10 cellular contexts compared by ENCODE assay signal in genomic region chr6:41559655-41560439, GRCh38. TPM values are rescaled to one million over a fixed set of nuclear protein-coding genes. Genes with fewer than 3 reads are reported as not detected.
DNase-seq lines count a peak whose midpoint lies in the region; ATAC-seq and TF ChIP-seq lines count a peak whose summit lies in the region.
"Had no signal": no experiment of that assay in that cellular context is flagged by ENCODE, and none has a peak within 500 bp of the region (broad histone marks: within the 10 kb centered on the region; RNA-seq: fewer than 3 reads in every experiment).

No MANE protein-coding gene starts in this region.

- no peak for DNase-seq in activated naive CD4-positive, alpha-beta T cell treated with anti-CD3 and anti-CD28 coated beads for 36 hours
- no peak for DNase-seq in activated naive CD4-positive, alpha-beta T cell treated with Interleukin-2 at 50 U/mL for 16 hours
- DNase-seq in activated T-helper 2 cell treated with anti-CD3 and anti-CD28 coated beads, Interferon-gamma antibody, Interleukin-2, Interleukin-4, amounts not matched to agents 10 μg/mL and 5 μg/mL and 100 μg/mL, durations not matched to agents 14 hours and 24 hours and 36 hours (ENCODE audit: low spot score), result no peak
- DNase-seq in left lung (no peak), nucleus accumbens (lab: John Stamatoyannopoulos, UW) (no peak), NCI-H2081 treated with DMSO at 0.1 percent for 48 hours (lab: John Stamatoyannopoulos, UW) (no peak)
- DNase-seq: NCI-H446 had no signal

- CTCF ChIA-PET in activated naive CD4-positive, alpha-beta T cell treated with anti-CD3 and anti-CD28 coated beads for 36 hours (lab: Charles Lee), result interaction anchor here (1.0 kb wide), 1 partner anchor 173 kb away, joined by 3 read pairs; no protein-coding TSS in a partner anchor

- H3K27ac ChIP-seq in left lung (no peak overlapping the region), subcutaneous abdominal adipose tissue (ENCODE audit: low read depth, low read length) (no peak overlapping the region)

- H3K27me3 Mint-ChIP-seq in activated naive CD4-positive, alpha-beta T cell treated with anti-CD3 and anti-CD28 coated beads for 36 hours (ENCODE audit: low read depth), result no peaks in the 10 kb centered on the region
- H3K27me3 Mint-ChIP-seq in activated T-helper 2 cell treated with anti-CD3 and anti-CD28 coated beads, Interferon-gamma antibody, Interleukin-2, Interleukin-4, amounts not matched to agents 10 μg/mL and 5 μg/mL and 100 μg/mL, durations not matched to agents 14 hours and 24 hours and 36 hours (ENCODE audit: low read depth), result peaks cover 20% of the 10 kb centered on the region

- peaks cover 26% of the 10 kb centered on the region for H3K4me1 Mint-ChIP-seq in activated naive CD4-positive, alpha-beta T cell treated with anti-CD3 and anti-CD28 coated beads for 36 hours (ENCODE audit: low read depth)
- H3K4me1 Mint-ChIP-seq in activated T-helper 2 cell treated with anti-CD3 and anti-CD28 coated beads, Interferon-gamma antibody, Interleukin-2, Interleukin-4, amounts not matched to agents 10 μg/mL and 5 μg/mL and 100 μg/mL, durations not matched to agents 14 hours and 24 hours and 36 hours (ENCODE audit: low read depth), result peaks cover 14% of the 10 kb centered on the region

- intact Hi-C loops in activated naive CD4-positive, alpha-beta T cell treated with anti-CD3 and anti-CD28 coated beads for 36 hours (cut with micrococcal nuclease), result loop anchor here (1.0 kb wide), 2 partner anchors 14 to 29 kb away; partner anchors contain the start of gene FOXP4
- intact Hi-C loops in activated T-helper 2 cell treated with anti-CD3 and anti-CD28 coated beads, Interferon-gamma antibody, Interleukin-2, Interleukin-4, amounts not matched to agents 10 μg/mL and 5 μg/mL and 100 μg/mL, durations not matched to agents 14 hours and 24 hours and 36 hours (cut with micrococcal nuclease), result loop anchor here (1.0 to 10.0 kb wide), 2 partner anchors 28 to 1495 kb away; partner anchors contain the start of genes CUL7, KLC4 and MRPL2
- intact Hi-C loops in left lung (cut with DNase I), result no loop called here

- H3K27me3 ChIP-seq in left lung (no peaks in the 10 kb centered on the region), subcutaneous abdominal adipose tissue (ENCODE audit: control insufficient read depth in 5 of 5, insufficient read depth in 4 of 5, low read length in 5 of 5) (no peaks in the 10 kb centered on the region)

- H3K9me3 Mint-ChIP-seq in activated naive CD4-positive, alpha-beta T cell treated with anti-CD3 and anti-CD28 coated beads for 36 hours, result no peaks in the 10 kb centered on the region
- H3K9me3 Mint-ChIP-seq in activated T-helper 2 cell treated with anti-CD3 and anti-CD28 coated beads, Interferon-gamma antibody, Interleukin-2, Interleukin-4, amounts not matched to agents 10 μg/mL and 5 μg/mL and 100 μg/mL, durations not matched to agents 14 hours and 24 hours and 36 hours, result no peaks in the 10 kb centered on the region

- H3K4me3 ChIP-seq in left lung (peak overlapping the region; percentile 19 to 40), subcutaneous abdominal adipose tissue (ENCODE audit: low read depth in 1 of 5, low read length in 5 of 5) (peak overlapping the region; percentile 27 to 68 (median 64))

- H3K36me3 ChIP-seq in left lung (no peaks in the 10 kb centered on the region), subcutaneous abdominal adipose tissue (ENCODE audit: control insufficient read depth in 5 of 5, insufficient read depth in 5 of 5, low read length in 5 of 5) (no peaks in the 10 kb centered on the region)
- H3K36me3 ChIP-seq: prostate gland had no signal

- TF ChIP-seq CTCF in left lung (IDR thresholded peaks at IDR 0.05), result no peak

- H3K36me3 Mint-ChIP-seq in activated naive CD4-positive, alpha-beta T cell treated with anti-CD3 and anti-CD28 coated beads for 36 hours (ENCODE audit: low read depth), result no peaks in the 10 kb centered on the region
- no peaks in the 10 kb centered on the region for H3K36me3 Mint-ChIP-seq in activated T-helper 2 cell treated with anti-CD3 and anti-CD28 coated beads, Interferon-gamma antibody, Interleukin-2, Interleukin-4, amounts not matched to agents 10 μg/mL and 5 μg/mL and 100 μg/mL, durations not matched to agents 14 hours and 24 hours and 36 hours (ENCODE audit: low read depth)

- H3K4me1 ChIP-seq in left lung (peaks cover 0 to 18% of the 10 kb centered on the region in 2 donors), subcutaneous abdominal adipose tissue (ENCODE audit: control insufficient read depth in 5 of 5, insufficient read depth in 5 of 5, low read length in 5 of 5) (peaks cover 5 to 50% (median 40%) of the 10 kb centered on the region in 5 donors)

- H3K9me3 ChIP-seq in left lung, result no peaks in the 10 kb centered on the region
- no peaks in the 10 kb centered on the region for H3K9me3 ChIP-seq in subcutaneous abdominal adipose tissue (ENCODE audit: control insufficient read depth in 5 of 5, low read length in 5 of 5)
- H3K9me3 ChIP-seq: prostate gland had no signal

- ATAC-seq in left lung (no peak), HG03571 (IDR thresholded peaks at IDR 0.05; ENCODE audit: unreplicated experiment) (no peak)

- peak overlapping the region in 2 of 5 donors; percentile 46 to 71 for H3K9ac ChIP-seq in subcutaneous abdominal adipose tissue (ENCODE audit: low read length in 5 of 5)

- peak overlapping the region; percentile 83 for H3K27ac Mint-ChIP-seq in activated naive CD4-positive, alpha-beta T cell treated with anti-CD3 and anti-CD28 coated beads for 36 hours
- peak overlapping the region; percentile 50 for H3K27ac Mint-ChIP-seq in activated T-helper 2 cell treated with anti-CD3 and anti-CD28 coated beads, Interferon-gamma antibody, Interleukin-2, Interleukin-4, amounts not matched to agents 10 μg/mL and 5 μg/mL and 100 μg/mL, durations not matched to agents 14 hours and 24 hours and 36 hours

- peak overlapping the region; percentile 83 for H3K4me3 Mint-ChIP-seq in activated naive CD4-positive, alpha-beta T cell treated with anti-CD3 and anti-CD28 coated beads for 36 hours
- peak overlapping the region; percentile 81 for H3K4me3 Mint-ChIP-seq in activated T-helper 2 cell treated with anti-CD3 and anti-CD28 coated beads, Interferon-gamma antibody, Interleukin-2, Interleukin-4, amounts not matched to agents 10 μg/mL and 5 μg/mL and 100 μg/mL, durations not matched to agents 14 hours and 24 hours and 36 hours (ENCODE audit: low read depth)

RNA-seq across cellular contexts. Expression of gene FOXP4, which starts 13.7 kb away (rescaled TPM):
- total RNA-seq in activated naive CD4-positive, alpha-beta T cell treated with anti-CD3 and anti-CD28 coated beads for 36 hours, result 10 to 100 TPM; 15.9 to 16.0 TPM
- 9.6 and 9.7 TPM in 2 replicates for total RNA-seq in activated T-helper 2 cell treated with anti-CD3 and anti-CD28 coated beads, Interferon-gamma antibody, Interleukin-2, Interleukin-4, amounts not matched to agents 10 μg/mL and 5 μg/mL and 100 μg/mL, durations not matched to agents 14 hours and 24 hours and 36 hours
- 10 to 100 TPM; 26.9 to 33.7 TPM for total RNA-seq in left lung

Comparison
In these comparisons a context has a peak if more than half of its experiments do, and no peak if none do; other contexts are left out.
1. intact Hi-C loops: an anchor here in activated naive CD4-positive, alpha-beta T cell treated with anti-CD3 and anti-CD28 coated beads for 36 hours (1.0 kb wide) and activated T-helper 2 cell treated with anti-CD3 and anti-CD28 coated beads, Interferon-gamma antibody, Interleukin-2, Interleukin-4, amounts not matched to agents 10 μg/mL and 5 μg/mL and 100 μg/mL, durations not matched to agents 14 hours and 24 hours and 36 hours (1.0 to 10.0 kb wide); none called in left lung.